Comparison of ENCODE assay signal across 24 cellular contexts in genomic region chr6:19934996-19935591, GRCh38.
"Had no signal": no experiment of that assay in that cellular context is flagged by ENCODE, and none has a peak within 500 bp of the region (broad histone marks: within the 10 kb centered on the region; RNA-seq: fewer than 3 reads in every experiment).

No MANE protein-coding gene starts in this region.

- H3K36me3 ChIP-seq: adrenal gland, Peyer's patch, SJCRH30 had no signal

- H3K27me3 ChIP-seq: adrenal gland, Peyer's patch, SJCRH30 had no signal

- ATAC-seq: activated CD4-positive, CD25-positive, alpha-beta regulatory T cell treated with anti-CD3 and anti-CD28 coated beads, Interleukin-2, amount 50 U/mL, for 24 hours; activated CD8-positive, alpha-beta T cell treated with anti-CD3 and anti-CD28 coated beads for 36 hours had no signal

- H3K27ac ChIP-seq: adrenal gland, KMS-11, Peyer's patch, RWPE1, SJCRH30 had no signal

- H3K4me3 ChIP-seq: adrenal gland, Peyer's patch, SJCRH30 had no signal

- H3K9me3 ChIP-seq: adrenal gland, Peyer's patch, SJCRH30, SK-N-SH had no signal

- H3K4me2 ChIP-seq: KMS-11, SK-N-SH had no signal

- H3K4me1 ChIP-seq: adrenal gland, Peyer's patch, SJCRH30 had no signal

- H3K9ac ChIP-seq: KMS-11, SK-N-SH had no signal

- DNase-seq: activated CD4-positive, alpha-beta T cell treated with anti-CD3 and anti-CD28 coated beads for 4 hours; activated CD8-positive, alpha-beta memory T cell treated with anti-CD3 and anti-CD28 coated beads, Interleukin-2, amount 50 U/mL, for 48 hours; activated CD8-positive, alpha-beta T cell treated with anti-CD3 and anti-CD28 coated beads for 36 hours; activated naive CD4-positive, alpha-beta T cell treated with anti-CD3 and anti-CD28 coated beads, Interleukin-2, amount 50 U/mL, for 16 hours; activated naive CD8-positive, alpha-beta T cell treated with anti-CD3 and anti-CD28 coated beads, Interleukin-2, amount 10 ng/mL, durations not matched to agents 7 days and 5 days; activated T-cell treated with anti-CD3 and anti-CD28 coated beads, Interleukin-2, amount 50 U/mL, for 1 hour; adrenal gland; anterior cingulate cortex; IMR-90; MM.1S; NCI-H1694; NCI-H2029; NCI-H2107; NCI-H2171 treated with DMSO at 0.1 percent for 48 hours; NCI-H226; NCI-H510A treated with DMSO at 0.1 percent for 48 hours; Peyer's patch; Right ventricle myocardium superior; SJCRH30; SK-N-SH; T-helper 1 cell had no signal
